22 cellular contexts compared by ENCODE assay signal in genomic region chr2:144711546-144712276, GRCh38.
DNase-seq lines count a peak whose midpoint lies in the region; ATAC-seq, FAIRE-seq and TF ChIP-seq lines count a peak whose summit lies in the region.
"Had no signal": no experiment of that assay in that cellular context is flagged by ENCODE, and none has a peak within 500 bp of the region (broad histone marks: within the 10 kb centered on the region; RNA-seq: fewer than 3 reads in every experiment).

No MANE protein-coding gene starts in this region.

- no peak for TF ChIP-seq EP300 in K562 (IDR thresholded peaks at IDR 0.05; ENCODE audit: low read length)

- H3K36me3 ChIP-seq in BLaER1 (no peaks in the 10 kb centered on the region), K562 (ENCODE audit: control insufficient read depth, insufficient read depth, low read length) (no peaks in the 10 kb centered on the region), spleen (no peaks in the 10 kb centered on the region)
- H3K36me3 ChIP-seq: cardiac muscle cell, prostate gland, uterus had no signal

- TF ChIP-seq POLR2A in K562 (conservative IDR thresholded peaks at IDR 0.05) (no peak), spleen (IDR thresholded peaks at IDR 0.05) (no peak)

- no peaks in the 10 kb centered on the region for H3K9me1 ChIP-seq in K562 (ENCODE audit: control insufficient read depth, insufficient read depth, low read length)

- H3K79me2 ChIP-seq in K562 (ENCODE audit: control insufficient read depth, insufficient read depth, low read length) = no peaks in the 10 kb centered on the region

- H4K20me1 ChIP-seq in BLaER1 (no peaks in the 10 kb centered on the region), K562 (replicated peaks; ENCODE audit: control insufficient read depth, insufficient read depth, low read length) (no peaks in the 10 kb centered on the region)

- peak overlapping the region; percentile 32 to 61 (median 33) for H3K27ac Mint-ChIP-seq in nephron
- H3K27ac Mint-ChIP-seq in T-helper 17 cell = no peak overlapping the region
- H3K27ac Mint-ChIP-seq: activated CD4-positive, alpha-beta memory T cell treated with anti-CD3 and anti-CD28 coated beads, Interleukin-2, amount 10 ng/mL, durations not matched to agents 7 days and 5 days; activated naive CD8-positive, alpha-beta T cell treated with anti-CD3 and anti-CD28 coated beads, Interleukin-2, amount 10 ng/mL, durations not matched to agents 7 days and 5 days; activated T-cell treated with anti-CD3 and anti-CD28 coated beads, Interleukin-2, amount 50 U/mL, for 72 hours had no signal

- no peak for TF ChIP-seq CTCF in K562 (IDR thresholded peaks at IDR 0.05 in 2 of 3, conservative IDR thresholded peaks at IDR 0.05 in 1 of 3; ENCODE audit: insufficient read depth in 2 of 3, low read depth in 1 of 3, low read length in 3 of 3)
- no peak for TF ChIP-seq CTCF in nephron (IDR thresholded peaks at IDR 0.05; ENCODE audit: unreplicated experiment in 3 of 3)
- no peak for TF ChIP-seq CTCF in spleen (IDR thresholded peaks at IDR 0.05 in 8 of 11, conservative IDR thresholded peaks at IDR 0.05 in 3 of 11)

- peak; percentile 44 for FAIRE-seq in K562 (lab: Jason Lieb, UNC)

- DNase-seq in NCI-H1694 treated with DMSO at 0.1 percent for 48 hours (lab: John Stamatoyannopoulos, UW) (peak; percentile 71), K562 (ENCODE audit: extremely low read depth in 1 of 4, low spot score in 3 of 4) (no peak), T-helper 17 cell (no peak), NCI-H345 (lab: John Stamatoyannopoulos, UW) (no peak), spleen (no peak)
- DNase-seq: activated CD4-positive, alpha-beta memory T cell treated with anti-CD3 and anti-CD28 coated beads, Interleukin-2, amount 10 ng/mL, durations not matched to agents 7 days and 5 days; activated naive CD8-positive, alpha-beta T cell treated with anti-CD3 and anti-CD28 coated beads, Interleukin-2, amount 10 ng/mL, durations not matched to agents 7 days and 5 days; activated T-cell treated with anti-CD3 and anti-CD28 coated beads, Interleukin-2, amount 50 U/mL, for 72 hours; DMS79 treated with DMSO at 0.1 percent for 48 hours; effector CD4-positive, alpha-beta T cell; KG1; left cardiac atrium; NCI-H1105; stimulated activated CD4-positive, alpha-beta T cell treated with anti-CD3 and anti-CD28 coated beads, Interleukin-15, amount 100 ng/mL, for 24 hours; stimulated activated naive CD8-positive, alpha-beta T cell treated with anti-CD3 and anti-CD28 coated beads, Interleukin-15, Interleukin-2, amounts not matched to agents 100 U/mL and 50 U/mL, for 24 hours; uterus had no signal

- no peak overlapping the region for H3K4me3 Mint-ChIP-seq in nephron
- no peak overlapping the region for H3K4me3 Mint-ChIP-seq in T-helper 17 cell
- H3K4me3 Mint-ChIP-seq: activated CD4-positive, alpha-beta memory T cell treated with anti-CD3 and anti-CD28 coated beads, Interleukin-2, amount 10 ng/mL, durations not matched to agents 7 days and 5 days; activated naive CD8-positive, alpha-beta T cell treated with anti-CD3 and anti-CD28 coated beads, Interleukin-2, amount 10 ng/mL, durations not matched to agents 7 days and 5 days; activated T-cell treated with anti-CD3 and anti-CD28 coated beads, Interleukin-2, amount 50 U/mL, for 72 hours had no signal

- CTCF ChIA-PET in K562 (lab: Yijun Ruan, JAX; ENCODE audit: low intra/inter-chr PET ratio) = no interaction called here

- no peaks in the 10 kb centered on the region for H3K27me3 ChIP-seq in BLaER1
- H3K27me3 ChIP-seq in K562 (ENCODE audit: control insufficient read depth in 2 of 2, insufficient read depth in 2 of 2, low read length in 2 of 2) = no peaks in the 10 kb centered on the region
- no peaks in the 10 kb centered on the region for H3K27me3 ChIP-seq in spleen (replicated peaks in 1 of 7)
- H3K27me3 ChIP-seq: cardiac muscle cell, uterus had no signal

- peak overlapping the region; percentile 88; the same call in 1 of the 2 replicates for H3K27ac ChIP-seq in BLaER1
- H3K27ac ChIP-seq in K562 (ENCODE audit: extremely low read depth, low read depth, low read length) = no peak overlapping the region
- peak overlapping the region in 3 of 8 donors; percentile 6 to 34 (median 9) for H3K27ac ChIP-seq in spleen
- H3K27ac ChIP-seq: cardiac muscle cell, prostate gland, uterus, VCaP had no signal

- BruUV-seq in K562 (replicated peaks; lab: Mats Ljungman, UMichigan) = no TSS peak

- no peaks in the 10 kb centered on the region for H3K36me3 Mint-ChIP-seq in nephron (ENCODE audit: low read depth)
- H3K36me3 Mint-ChIP-seq in T-helper 17 cell (ENCODE audit: low read depth) = peaks cover 3% of the 10 kb centered on the region
- H3K36me3 Mint-ChIP-seq: activated naive CD8-positive, alpha-beta T cell treated with anti-CD3 and anti-CD28 coated beads, Interleukin-2, amount 10 ng/mL, durations not matched to agents 7 days and 5 days had no signal

- no peak for TF ChIP-seq RAD21 in K562 (CRISPR knock-in tag; conservative IDR thresholded peaks at IDR 0.05 in 1 of 2, IDR thresholded peaks at IDR 0.05 in 1 of 2)

- H2AFZ ChIP-seq in K562 (ENCODE audit: low read depth, low read length) = peak overlapping the region; percentile 72

- no peaks in the 10 kb centered on the region for H3K27me3 Mint-ChIP-seq in nephron (ENCODE audit: low read depth)
- peaks cover 24% of the 10 kb centered on the region for H3K27me3 Mint-ChIP-seq in T-helper 17 cell

- H3K4me3 ChIP-seq in BLaER1 (no peak overlapping the region), K562 (no peak overlapping the region), spleen (no peak overlapping the region)
- H3K4me3 ChIP-seq: cardiac muscle cell, prostate gland, uterus had no signal

- WGBS in K562 (ENCODE audit: insufficient coverage, low coverage, missing lambda C conversion rate) = 64% methylated on average over 8 of the region's 8 CpGs
- WGBS in spleen, 5 donors = 84 to 91% (median 87%) methylated on average over 8 of the region's 8 CpGs

- peaks cover 23% of the 10 kb centered on the region for H3K4me1 Mint-ChIP-seq in nephron
- H3K4me1 Mint-ChIP-seq in T-helper 17 cell = no peaks in the 10 kb centered on the region
- H3K4me1 Mint-ChIP-seq: activated CD4-positive, alpha-beta memory T cell treated with anti-CD3 and anti-CD28 coated beads, Interleukin-2, amount 10 ng/mL, durations not matched to agents 7 days and 5 days; activated naive CD8-positive, alpha-beta T cell treated with anti-CD3 and anti-CD28 coated beads, Interleukin-2, amount 10 ng/mL, durations not matched to agents 7 days and 5 days had no signal

- in situ Hi-C loops in K562 (cut with MboI) = no loop called here

- H3K4me1 ChIP-seq in BLaER1 (peaks cover 78% of the 10 kb centered on the region), K562 (replicated peaks in 1 of 2; ENCODE audit: control insufficient read depth in 2 of 2, insufficient read depth in 2 of 2, low read length in 2 of 2) (peaks cover 0 to 8% of the 10 kb centered on the region in 2 experiments; a peak in 2 of 5 replicates), spleen (no peaks in the 10 kb centered on the region)
- H3K4me1 ChIP-seq: prostate gland, uterus had no signal

- H3K9me3 ChIP-seq in BLaER1 (peaks cover 16% of the 10 kb centered on the region), K562 (replicated peaks; ENCODE audit: control insufficient read depth, insufficient read depth, low read depth, low read length) (no peaks in the 10 kb centered on the region), T-helper 17 cell (ENCODE audit: control insufficient read depth, low read length, poor library complexity, severe bottlenecking) (no peaks in the 10 kb centered on the region), spleen (peaks cover 0 to under 1% (median 0%) of the 10 kb centered on the region in 8 donors)
- H3K9me3 ChIP-seq: prostate gland, uterus had no signal

- H3K4me2 ChIP-seq in BLaER1 (peak overlapping the region; percentile 69), K562 (ENCODE audit: insufficient read depth, low read length) (no peak overlapping the region)

- POLR2A ChIA-PET in K562 (lab: Yijun Ruan, JAX) = no interaction called here

- ATAC-seq in K562 = no peak
- ATAC-seq in HG03521 (IDR thresholded peaks at IDR 0.05; ENCODE audit: unreplicated experiment) = no peak
- ATAC-seq in T-helper 17 cell = no peak
- ATAC-seq: activated T-cell treated with anti-CD3 and anti-CD28 coated beads, Interleukin-2, amount 50 U/mL, for 72 hours; left cardiac atrium; stimulated activated naive CD8-positive, alpha-beta T cell treated with anti-CD3 and anti-CD28 coated beads, Interleukin-15, Interleukin-2, amounts not matched to agents 100 U/mL and 50 U/mL, for 24 hours had no signal

- no peak overlapping the region for H3K9ac ChIP-seq in BLaER1
- H3K9ac ChIP-seq in K562 (ENCODE audit: insufficient read depth in 1 of 2, low read depth in 2 of 2, low read length in 2 of 2) = no peak overlapping the region

- H3K9me3 Mint-ChIP-seq in nephron = peaks cover 4% of the 10 kb centered on the region
- H3K9me3 Mint-ChIP-seq: activated CD4-positive, alpha-beta memory T cell treated with anti-CD3 and anti-CD28 coated beads, Interleukin-2, amount 10 ng/mL, durations not matched to agents 7 days and 5 days; activated naive CD8-positive, alpha-beta T cell treated with anti-CD3 and anti-CD28 coated beads, Interleukin-2, amount 10 ng/mL, durations not matched to agents 7 days and 5 days had no signal

- intact Hi-C loops in K562 (cut with micrococcal nuclease) = no loop called here
- intact Hi-C loops in spleen (cut with DNase I; ENCODE audit: low total_unique reads) = no loop called here

TF ChIP-seq in K562, 482 proteins besides CTCF, POLR2A, EP300 and RAD21:
- TF ChIP-seq NR2C2 (CRISPR knock-in tag; IDR thresholded peaks at IDR 0.05) (no peak), NR2C2 (tag; IDR thresholded peaks at IDR 0.05) (no peak)
